23 cellular contexts compared by ENCODE assay signal in genomic region chr10:68924593-68924992, GRCh38. TPM values are rescaled to one million over a fixed set of nuclear protein-coding genes. Genes with fewer than 3 reads are reported as not detected.
A peak's percentile ranks its signal among the peaks of the same experiment; 100 is the strongest.
DNase-seq lines count a peak whose midpoint lies in the region; ATAC-seq and TF ChIP-seq lines count a peak whose summit lies in the region.
"Had no signal": no experiment of that assay in that cellular context is flagged by ENCODE, and none has a peak within 500 bp of the region (broad histone marks: within the 10 kb centered on the region; RNA-seq: fewer than 3 reads in every experiment).

No MANE protein-coding gene starts in this region.

- no peaks in the 10 kb centered on the region for H3K27me3 ChIP-seq in naive thymus-derived CD4-positive, alpha-beta T cell (ENCODE audit: control insufficient read depth in 2 of 2, insufficient read depth in 2 of 2, low read length in 2 of 2)
- no peaks in the 10 kb centered on the region for H3K27me3 ChIP-seq in CD4-positive, alpha-beta T cell (ENCODE audit: control insufficient read depth, insufficient read depth, low read length)

- TF ChIP-seq CTCF in cardiac fibroblast (IDR thresholded peaks at IDR 0.05; ENCODE audit: low read depth, low read length) (no peak), GM10248 (IDR thresholded peaks at IDR 0.05; ENCODE audit: control extremely low read depth, extremely low read depth, low read depth, missing control alignments) (no peak)
- no peak for TF ChIP-seq CTCF in CD4-positive, alpha-beta T cell (IDR thresholded peaks at IDR 0.05)

- CTCF ChIA-PET in naive thymus-derived CD4-positive, alpha-beta T cell (lab: Charles Lee) = interaction anchor here (0.6 kb wide), 1 partner anchor 11 kb away, joined by 3 read pairs; no protein-coding TSS in a partner anchor
- CTCF ChIA-PET in CD4-positive, alpha-beta T cell (lab: Charles Lee) = interaction anchor here (0.7 kb wide), 2 partner anchors 11 to 16 kb away, joined by 3 read pairs; no protein-coding TSS in a partner anchor
- CTCF ChIA-PET in GM10248 (lab: Yijun Ruan, JAX) = no interaction called here

- H3K27ac ChIP-seq in naive thymus-derived CD4-positive, alpha-beta T cell (ENCODE audit: low read depth, low read length) = no peak overlapping the region
- H3K27ac ChIP-seq in CD4-positive, alpha-beta T cell (ENCODE audit: low read depth, low read length) = no peak overlapping the region
- H3K27ac ChIP-seq: HL-60, prostate gland, SK-N-MC had no signal

- H3K4me1 Mint-ChIP-seq in stimulated activated naive CD8-positive, alpha-beta T cell treated with anti-CD3 and anti-CD28 coated beads, Interleukin-15, Interleukin-2, amounts not matched to agents 100 ng/mL and 50 ng/mL, for 24 hours (ENCODE audit: low read depth) = peaks cover 7% of the 10 kb centered on the region
- H3K4me1 Mint-ChIP-seq in naive thymus-derived CD4-positive, alpha-beta T cell = peaks cover 0 to 17% (median 12%) of the 10 kb centered on the region in 7 donors
- peaks cover 7% of the 10 kb centered on the region for H3K4me1 Mint-ChIP-seq in CD4-positive, alpha-beta T cell (ENCODE audit: low read depth)

- POLR2A ChIA-PET in naive thymus-derived CD4-positive, alpha-beta T cell (lab: Charles Lee) = no interaction called here
- POLR2A ChIA-PET in CD4-positive, alpha-beta T cell (lab: Charles Lee) = no interaction called here
- POLR2A ChIA-PET in GM10248 (lab: Yijun Ruan, JAX) = no interaction called here

- H3K4me3 ChIP-seq in cardiac fibroblast (replicated peaks in 1 of 2; ENCODE audit: low read depth in 2 of 2, low read length in 2 of 2) = no peak overlapping the region
- no peak overlapping the region for H3K4me3 ChIP-seq in naive thymus-derived CD4-positive, alpha-beta T cell (ENCODE audit: low read length)
- H3K4me3 ChIP-seq: GM12878, HAP-1, prostate gland, SK-N-MC had no signal

- peaks cover 0 to 27% (median 0%) of the 10 kb centered on the region in 3 experiments for H3K36me3 ChIP-seq in naive thymus-derived CD4-positive, alpha-beta T cell (ENCODE audit: control insufficient read depth in 2 of 3, insufficient read depth in 3 of 3, low read length in 3 of 3)
- H3K36me3 ChIP-seq: prostate gland had no signal

- DNase-seq in stimulated activated naive CD8-positive, alpha-beta T cell treated with anti-CD3 and anti-CD28 coated beads, Interleukin-15, Interleukin-2, amounts not matched to agents 100 U/mL and 50 U/mL, for 24 hours = no peak
- DNase-seq in cardiac fibroblast (ENCODE audit: low read depth in 2 of 2) (peak; percentile 9 to 18), HT-29 (ENCODE audit: low spot score) (no peak), GM10248 (ENCODE audit: extremely low spot score) (no peak)
- DNase-seq in naive thymus-derived CD4-positive, alpha-beta T cell = no peak
- no peak for DNase-seq in CD4-positive, alpha-beta T cell
- DNase-seq: ACHN; activated naive CD8-positive, alpha-beta T cell treated with anti-CD3 and anti-CD28 coated beads, Interleukin-2, amount 50 U/mL, for 24 hours; Caco-2; DMS79 treated with DMSO at 0.1 percent for 48 hours; kidney glomerular epithelial cell; NCI-H1048; NCI-H187; NCI-H69 had no signal

- no peaks in the 10 kb centered on the region for H3K27me3 Mint-ChIP-seq in stimulated activated naive CD8-positive, alpha-beta T cell treated with anti-CD3 and anti-CD28 coated beads, Interleukin-15, Interleukin-2, amounts not matched to agents 100 ng/mL and 50 ng/mL, for 24 hours
- H3K27me3 Mint-ChIP-seq in naive thymus-derived CD4-positive, alpha-beta T cell = no peaks in the 10 kb centered on the region
- H3K27me3 Mint-ChIP-seq in CD4-positive, alpha-beta T cell = no peaks in the 10 kb centered on the region
- H3K27me3 Mint-ChIP-seq: activated naive CD8-positive, alpha-beta T cell treated with anti-CD3 and anti-CD28 coated beads, Interleukin-2, amount 50 U/mL, for 24 hours had no signal

- H3K9me3 Mint-ChIP-seq in stimulated activated naive CD8-positive, alpha-beta T cell treated with anti-CD3 and anti-CD28 coated beads, Interleukin-15, Interleukin-2, amounts not matched to agents 100 ng/mL and 50 ng/mL, for 24 hours = no peaks in the 10 kb centered on the region
- H3K9me3 Mint-ChIP-seq in naive thymus-derived CD4-positive, alpha-beta T cell = no peaks in the 10 kb centered on the region
- H3K9me3 Mint-ChIP-seq in CD4-positive, alpha-beta T cell = no peaks in the 10 kb centered on the region
- H3K9me3 Mint-ChIP-seq: activated naive CD8-positive, alpha-beta T cell treated with anti-CD3 and anti-CD28 coated beads, Interleukin-2, amount 50 U/mL, for 24 hours; T-helper 1 cell treated with Interleukin-12 subunit alpha and Interleukin-12 subunit beta and Interleukin-4 antibody, amounts not matched to agents 30 μg/mL and 1 μg/mL, for 36 hours had no signal

- H3K4me3 Mint-ChIP-seq in stimulated activated naive CD8-positive, alpha-beta T cell treated with anti-CD3 and anti-CD28 coated beads, Interleukin-15, Interleukin-2, amounts not matched to agents 100 ng/mL and 50 ng/mL, for 24 hours = no peak overlapping the region
- no peak overlapping the region for H3K4me3 Mint-ChIP-seq in naive thymus-derived CD4-positive, alpha-beta T cell
- no peak overlapping the region for H3K4me3 Mint-ChIP-seq in CD4-positive, alpha-beta T cell
- H3K4me3 Mint-ChIP-seq: activated naive CD8-positive, alpha-beta T cell treated with anti-CD3 and anti-CD28 coated beads, Interleukin-2, amount 50 U/mL, for 24 hours; T-helper 1 cell treated with Interleukin-12 subunit alpha and Interleukin-12 subunit beta and Interleukin-4 antibody, amounts not matched to agents 30 μg/mL and 1 μg/mL, for 36 hours had no signal

- peaks cover 44% of the 10 kb centered on the region for H3K36me3 Mint-ChIP-seq in stimulated activated naive CD8-positive, alpha-beta T cell treated with anti-CD3 and anti-CD28 coated beads, Interleukin-15, Interleukin-2, amounts not matched to agents 100 ng/mL and 50 ng/mL, for 24 hours (ENCODE audit: low read depth)
- H3K36me3 Mint-ChIP-seq in naive thymus-derived CD4-positive, alpha-beta T cell = peaks cover 7 to 33% (median 19%) of the 10 kb centered on the region in 5 donors
- peaks cover 65% of the 10 kb centered on the region for H3K36me3 Mint-ChIP-seq in CD4-positive, alpha-beta T cell (ENCODE audit: low read depth)

- H3K4me1 ChIP-seq in naive thymus-derived CD4-positive, alpha-beta T cell (ENCODE audit: control insufficient read depth in 2 of 2, insufficient read depth in 2 of 2, low read length in 2 of 2) = no peaks in the 10 kb centered on the region
- H3K4me1 ChIP-seq: HAP-1, prostate gland had no signal

- H3K9me3 ChIP-seq in naive thymus-derived CD4-positive, alpha-beta T cell (ENCODE audit: control insufficient read depth in 2 of 3, low read length in 3 of 3) = no peaks in the 10 kb centered on the region
- no peaks in the 10 kb centered on the region for H3K9me3 ChIP-seq in CD4-positive, alpha-beta T cell (ENCODE audit: control insufficient read depth, low read length)
- H3K9me3 ChIP-seq: Caco-2, HAP-1, prostate gland had no signal

- intact Hi-C loops in naive thymus-derived CD4-positive, alpha-beta T cell (cut with micrococcal nuclease) = no loop called here
- intact Hi-C loops in CD4-positive, alpha-beta T cell (cut with DNase I, micrococcal nuclease) = no loop called here

- peak overlapping the region; percentile 56 for H3K27ac Mint-ChIP-seq in stimulated activated naive CD8-positive, alpha-beta T cell treated with anti-CD3 and anti-CD28 coated beads, Interleukin-15, Interleukin-2, amounts not matched to agents 100 ng/mL and 50 ng/mL, for 24 hours
- H3K27ac Mint-ChIP-seq in naive thymus-derived CD4-positive, alpha-beta T cell = peak overlapping the region in 6 of 9 donors; percentile 32 to 85 (median 45)
- no peak overlapping the region for H3K27ac Mint-ChIP-seq in CD4-positive, alpha-beta T cell
- H3K27ac Mint-ChIP-seq: T-helper 1 cell treated with Interleukin-12 subunit alpha and Interleukin-12 subunit beta and Interleukin-4 antibody, amounts not matched to agents 30 μg/mL and 1 μg/mL, for 36 hours had no signal

- ATAC-seq in stimulated activated naive CD8-positive, alpha-beta T cell treated with anti-CD3 and anti-CD28 coated beads, Interleukin-15, Interleukin-2, amounts not matched to agents 100 U/mL and 50 U/mL, for 24 hours = no peak
- no peak for ATAC-seq in naive thymus-derived CD4-positive, alpha-beta T cell
- no peak for ATAC-seq in CD4-positive, alpha-beta T cell (ENCODE audit: poor library complexity)
- ATAC-seq in HG02840 (IDR thresholded peaks at IDR 0.05; ENCODE audit: low FRiP score, unreplicated experiment) = no peak
- ATAC-seq: activated naive CD8-positive, alpha-beta T cell treated with anti-CD3 and anti-CD28 coated beads, Interleukin-2, amount 50 U/mL, for 24 hours; GM12878; HepG2 had no signal

RNA-seq across cellular contexts. Expression of gene DDX50, which starts 23.5 kb away (rescaled TPM):
- total RNA-seq in naive thymus-derived CD4-positive, alpha-beta T cell = 10 to 100 TPM; 28.3 to 49.3 (median 47.5) TPM
- 10 to 100 TPM; 38.6 to 41.6 TPM for polyA plus RNA-seq in naive thymus-derived CD4-positive, alpha-beta T cell
- total RNA-seq in CD4-positive, alpha-beta T cell = 10 to 100 TPM; 46.8 to 47.5 TPM
- 11.5 and 13.1 TPM in 2 replicates for total RNA-seq in HT-29 (2014; rRNA removed; shearing (Covaris generic))

RNA-seq across cellular contexts. Expression of gene DDX21, which starts 31.4 kb away (rescaled TPM):
- total RNA-seq in naive thymus-derived CD4-positive, alpha-beta T cell = 100 to 1,000 TPM in 1 of 5 experiments, 10 to 100 TPM in 4; 43.5 to 101 (median 86.7) TPM
- polyA plus RNA-seq in naive thymus-derived CD4-positive, alpha-beta T cell = 10 to 100 TPM; 15.0 to 15.4 TPM
- 100 to 1,000 TPM; 120 to 121 TPM for total RNA-seq in CD4-positive, alpha-beta T cell
- 80.6 and 82.2 TPM in 2 replicates for total RNA-seq in HT-29 (2014; rRNA removed; shearing (Covaris generic))

Comparison
In these comparisons a context has a peak if more than half of its experiments do, and no peak if none do; other contexts are left out.
1. DNase-seq: peak in cardiac fibroblast (2 of 2); none in stimulated activated naive CD8-positive, alpha-beta T cell treated with anti-CD3 and anti-CD28 coated beads, Interleukin-15, Interleukin-2, amounts not matched to agents 100 U/mL and 50 U/mL, for 24 hours (single experiment), naive thymus-derived CD4-positive, alpha-beta T cell (0 of 9), CD4-positive, alpha-beta T cell (0 of 10), HT-29 (single experiment) and GM10248 (single experiment).